Comparison of ENCODE assay signal across 8 cellular contexts in genomic region chr7:44573464-44574285, GRCh38. TPM values are rescaled to one million over a fixed set of nuclear protein-coding genes. Genes with fewer than 3 reads are reported as not detected.
DNase-seq lines count a peak whose midpoint lies in the region; ATAC-seq and TF ChIP-seq lines count a peak whose summit lies in the region.

DDX56 (minus strand) TSS chr7:44573908; CDS start chr7:44573895, 13 bp downstream.

- H3K27me3 ChIP-seq in liver (ENCODE audit: control insufficient read depth in 4 of 4, insufficient read depth in 4 of 4, low read length in 3 of 4) = no peaks in the 10 kb centered on the region

- TF ChIP-seq CTCF in C4-2B (conservative IDR thresholded peaks at IDR 0.05) (no peak), liver (IDR thresholded peaks at IDR 0.05; ENCODE audit: low read depth, low read length, missing input control) (no peak)

- WGBS in liver = under 1% methylated on average over 74 of the region's 74 CpGs

- peak in 1 of 2 donors; percentile 39 for TF ChIP-seq RAD21 in liver (IDR thresholded peaks at IDR 0.05)

- peaks cover 3 to 28% (median 22%) of the 10 kb centered on the region in 4 donors for H3K4me1 ChIP-seq in liver (ENCODE audit: control insufficient read depth in 4 of 4, insufficient read depth in 4 of 4, low read length in 3 of 4)

- H3K27ac ChIP-seq in C4-2B = peak within 1 kb of the TSS; percentile 91
- peak within 1 kb of the TSS; percentile 87 to 92 for H3K27ac ChIP-seq in liver (ENCODE audit: low read depth in 1 of 2, low read length in 2 of 2)

- peak within 1 kb of the TSS; percentile 91 to 93 for H3K9ac ChIP-seq in liver (ENCODE audit: low read depth in 1 of 2, low read length in 2 of 2)

- peaks cover 20 to 43% (median 39%) of the 10 kb centered on the region in 4 donors for H3K36me3 ChIP-seq in liver (ENCODE audit: control insufficient read depth in 4 of 4, insufficient read depth in 3 of 4, low read depth in 1 of 4, low read length in 3 of 4)

- DNase-seq in NCI-H774 (lab: John Stamatoyannopoulos, UW) (peak; percentile 96), dermis microvascular lymphatic vessel endothelial cell (ENCODE audit: low read depth in 2 of 2) (peak; percentile 93 to 97)
- peak; percentile 89 to 92 for DNase-seq in activated CD4-positive, alpha-beta T cell treated with anti-CD3 and anti-CD28 coated beads, Interleukin-2, amount 50 U/mL, for 4 hours
- peak; percentile 96 for DNase-seq in stimulated activated CD4-positive, alpha-beta T cell treated with anti-CD3 and anti-CD28 coated beads, Interleukin-4, amount 100 ng/mL, for 24 hours

- H3K9me3 ChIP-seq in liver (ENCODE audit: control insufficient read depth in 4 of 4, low read length in 3 of 4) = no peaks in the 10 kb centered on the region

- ATAC-seq in GM19395 (IDR thresholded peaks at IDR 0.05; ENCODE audit: unreplicated experiment) = peak; percentile 95
- peak; percentile 93 for ATAC-seq in HG03565 (IDR thresholded peaks at IDR 0.05; ENCODE audit: unreplicated experiment)

- peak within 1 kb of the TSS; percentile 65 to 100 (median 96) for H3K4me3 ChIP-seq in liver (ENCODE audit: low read depth in 1 of 3, low read length in 3 of 3)

TF ChIP-seq in liver, 16 proteins besides CTCF, POLR2A, EP300 and RAD21:
- TF ChIP-seq FOXA2 (IDR thresholded peaks at IDR 0.05) (no peak), EGR1 (IDR thresholded peaks at IDR 0.05; ENCODE audit: low read depth in 2 of 2) (peak; percentile 43 to 88), RXRA (IDR thresholded peaks at IDR 0.05) (peak; percentile 65 to 77), TAF1 (conservative IDR thresholded peaks at IDR 0.05) (no peak), HNF4G (IDR thresholded peaks at IDR 0.05) (no peak), HNF4A (conservative IDR thresholded peaks at IDR 0.05) (peak; percentile 25 to 64), JUND (IDR thresholded peaks at IDR 0.05) (no peak), NR2F2 (IDR thresholded peaks at IDR 0.05) (no peak), YY1 (IDR thresholded peaks at IDR 0.05) (peak; percentile 96), MAX (IDR thresholded peaks at IDR 0.05) (peak; percentile 99), FOXA1 (IDR thresholded peaks at IDR 0.05) (no peak), GABPA (IDR thresholded peaks at IDR 0.05 in 1 of 2, conservative IDR thresholded peaks at IDR 0.05 in 1 of 2) (peak; percentile 87 to 98), SP1 (IDR thresholded peaks at IDR 0.05) (peak; percentile 66)
- TF ChIP-seq, protein P1, sequence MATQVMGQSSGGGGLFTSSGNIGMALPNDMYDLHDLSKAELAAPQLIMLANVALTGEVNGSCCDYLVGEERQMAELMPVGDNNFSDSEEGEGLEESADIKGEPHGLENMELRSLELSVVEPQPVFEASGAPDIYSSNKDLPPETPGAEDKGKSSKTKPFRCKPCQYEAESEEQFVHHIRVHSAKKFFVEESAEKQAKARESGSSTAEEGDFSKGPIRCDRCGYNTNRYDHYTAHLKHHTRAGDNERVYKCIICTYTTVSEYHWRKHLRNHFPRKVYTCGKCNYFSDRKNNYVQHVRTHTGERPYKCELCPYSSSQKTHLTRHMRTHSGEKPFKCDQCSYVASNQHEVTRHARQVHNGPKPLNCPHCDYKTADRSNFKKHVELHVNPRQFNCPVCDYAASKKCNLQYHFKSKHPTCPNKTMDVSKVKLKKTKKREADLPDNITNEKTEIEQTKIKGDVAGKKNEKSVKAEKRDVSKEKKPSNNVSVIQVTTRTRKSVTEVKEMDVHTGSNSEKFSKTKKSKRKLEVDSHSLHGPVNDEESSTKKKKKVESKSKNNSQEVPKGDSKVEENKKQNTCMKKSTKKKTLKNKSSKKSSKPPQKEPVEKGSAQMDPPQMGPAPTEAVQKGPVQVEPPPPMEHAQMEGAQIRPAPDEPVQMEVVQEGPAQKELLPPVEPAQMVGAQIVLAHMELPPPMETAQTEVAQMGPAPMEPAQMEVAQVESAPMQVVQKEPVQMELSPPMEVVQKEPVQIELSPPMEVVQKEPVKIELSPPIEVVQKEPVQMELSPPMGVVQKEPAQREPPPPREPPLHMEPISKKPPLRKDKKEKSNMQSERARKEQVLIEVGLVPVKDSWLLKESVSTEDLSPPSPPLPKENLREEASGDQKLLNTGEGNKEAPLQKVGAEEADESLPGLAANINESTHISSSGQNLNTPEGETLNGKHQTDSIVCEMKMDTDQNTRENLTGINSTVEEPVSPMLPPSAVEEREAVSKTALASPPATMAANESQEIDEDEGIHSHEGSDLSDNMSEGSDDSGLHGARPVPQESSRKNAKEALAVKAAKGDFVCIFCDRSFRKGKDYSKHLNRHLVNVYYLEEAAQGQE (IDR thresholded peaks at IDR 0.05) = peak; percentile 78
- TF ChIP-seq, protein P2, sequence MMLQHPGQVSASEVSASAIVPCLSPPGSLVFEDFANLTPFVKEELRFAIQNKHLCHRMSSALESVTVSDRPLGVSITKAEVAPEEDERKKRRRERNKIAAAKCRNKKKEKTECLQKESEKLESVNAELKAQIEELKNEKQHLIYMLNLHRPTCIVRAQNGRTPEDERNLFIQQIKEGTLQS (IDR thresholded peaks at IDR 0.05) = no peak
- TF ChIP-seq, protein P3, sequence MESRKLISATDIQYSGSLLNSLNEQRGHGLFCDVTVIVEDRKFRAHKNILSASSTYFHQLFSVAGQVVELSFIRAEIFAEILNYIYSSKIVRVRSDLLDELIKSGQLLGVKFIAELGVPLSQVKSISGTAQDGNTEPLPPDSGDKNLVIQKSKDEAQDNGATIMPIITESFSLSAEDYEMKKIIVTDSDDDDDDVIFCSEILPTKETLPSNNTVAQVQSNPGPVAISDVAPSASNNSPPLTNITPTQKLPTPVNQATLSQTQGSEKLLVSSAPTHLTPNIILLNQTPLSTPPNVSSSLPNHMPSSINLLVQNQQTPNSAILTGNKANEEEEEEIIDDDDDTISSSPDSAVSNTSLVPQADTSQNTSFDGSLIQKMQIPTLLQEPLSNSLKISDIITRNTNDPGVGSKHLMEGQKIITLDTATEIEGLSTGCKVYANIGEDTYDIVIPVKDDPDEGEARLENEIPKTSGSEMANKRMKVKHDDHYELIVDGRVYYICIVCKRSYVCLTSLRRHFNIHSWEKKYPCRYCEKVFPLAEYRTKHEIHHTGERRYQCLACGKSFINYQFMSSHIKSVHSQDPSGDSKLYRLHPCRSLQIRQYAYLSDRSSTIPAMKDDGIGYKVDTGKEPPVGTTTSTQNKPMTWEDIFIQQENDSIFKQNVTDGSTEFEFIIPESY (IDR thresholded peaks at IDR 0.05) = peak; percentile 97

RNA-seq across cellular contexts. Expression of gene DDX56, which starts in this region (rescaled TPM):
- 25.0 and 54.0 TPM in 2 replicates for total RNA-seq in dermis microvascular lymphatic vessel endothelial cell
- total RNA-seq in liver = 10 to 100 TPM; 24.3 to 42.1 TPM
- polyA plus RNA-seq in liver = 10 to 100 TPM; 31.1 to 32.6 TPM

Comparison
In these comparisons a context has a peak if more than half of its experiments do, and no peak if none do; other contexts are left out.
1. Peak in every context shown above with its lines: DNase-seq, ATAC-seq, H3K4me3 ChIP-seq and H3K27ac ChIP-seq.